ENCODE assay signal across 21 cellular contexts in genomic region chr1:112997781-112998180, GRCh38. TPM values are rescaled to one million over a fixed set of nuclear protein-coding genes. Genes with fewer than 3 reads are reported as not detected.
DNase-seq lines count a peak whose midpoint lies in the region; ATAC-seq, FAIRE-seq and TF ChIP-seq lines count a peak whose summit lies in the region.
"Had no signal": no experiment of that assay in that cellular context is flagged by ENCODE, and none has a peak within 500 bp of the region (broad histone marks: within the 10 kb centered on the region; RNA-seq: fewer than 3 reads in every experiment).

No MANE protein-coding gene starts in this region.

- H3K4me1 ChIP-seq in right atrium auricular region (peaks cover 0 to 41% of the 10 kb centered on the region in 2 donors), psoas muscle (peaks cover 54% of the 10 kb centered on the region), HepG2 (ENCODE audit: insufficient read depth, low read length) (peaks cover 17% of the 10 kb centered on the region)
- H3K4me1 ChIP-seq: A549, colonic mucosa had no signal

- in situ Hi-C loops in HepG2 (cut with HindIII; ENCODE audit: extremely low pct_ligation_motif_present, low pct_unique_long_range_greater_than_20kb) (no loop called here), ACHN (cut with HindIII; ENCODE audit: low pct_ligation_motif_present, low pct_unique_long_range_greater_than_20kb, low sequenced_read_pairs) (no loop called here)

- no peak for FAIRE-seq in HepG2 (lab: Jason Lieb, UNC)
- FAIRE-seq: A549 had no signal

- no peak overlapping the region for H3K9ac ChIP-seq in HepG2 (ENCODE audit: insufficient read depth, low read depth, low read length)
- H3K9ac ChIP-seq: SK-N-SH had no signal

- no peaks in the 10 kb centered on the region for H3K79me2 ChIP-seq in HepG2 (ENCODE audit: insufficient read depth, low read length)

- H3K27ac ChIP-seq in right atrium auricular region (peak overlapping the region; percentile 62 to 85), psoas muscle (peak overlapping the region; percentile 81), HepG2 (ENCODE audit: extremely low read length, insufficient read depth, low read length) (no peak overlapping the region)
- H3K27ac ChIP-seq: A549, colonic mucosa had no signal

- H3K4me1 Mint-ChIP-seq in chondrocyte (ENCODE audit: low read depth) (peaks cover 27% of the 10 kb centered on the region), progenitor cell of endocrine pancreas (ENCODE audit: low read depth) (peaks cover 2% of the 10 kb centered on the region)
- H3K4me1 Mint-ChIP-seq: stimulated activated memory B cell treated with anti-CD40 and anti-IgM and Interleukin-4, amounts not matched to agents 10 μg/mL and 1 μg/mL and 100 μg/mL, for 72 hours had no signal

- H3K27ac Mint-ChIP-seq in chondrocyte (ENCODE audit: unreplicated experiment) = peak overlapping the region; percentile 39
- H3K27ac Mint-ChIP-seq in progenitor cell of endocrine pancreas = no peak overlapping the region
- H3K27ac Mint-ChIP-seq: CD14-positive monocyte; stimulated activated memory B cell treated with anti-CD40 and anti-IgM and Interleukin-4, amounts not matched to agents 10 μg/mL and 1 μg/mL and 100 μg/mL, for 72 hours; type B pancreatic cell had no signal

- no peaks in the 10 kb centered on the region for H3K36me3 ChIP-seq in right atrium auricular region
- no peaks in the 10 kb centered on the region for H3K36me3 ChIP-seq in psoas muscle (ENCODE audit: insufficient read depth in 1 of 2, low read depth in 1 of 2)
- peaks cover 0 to 4% of the 10 kb centered on the region in 2 experiments; a peak in 2 of 5 replicates for H3K36me3 ChIP-seq in HepG2 (replicated peaks in 1 of 2; ENCODE audit: control insufficient read depth in 1 of 2, insufficient read depth in 2 of 2, low read length in 2 of 2)
- H3K36me3 ChIP-seq: colonic mucosa had no signal

- H3K4me3 ChIP-seq in right atrium auricular region (no peak overlapping the region), psoas muscle (no peak overlapping the region), HepG2 (replicated peaks in 1 of 3; ENCODE audit: insufficient read depth in 1 of 3, low read depth in 2 of 3, low read length in 3 of 3) (no peak overlapping the region)
- H3K4me3 ChIP-seq: A549, colonic mucosa had no signal

- H3K27me3 Mint-ChIP-seq in chondrocyte (ENCODE audit: low read depth) (no peaks in the 10 kb centered on the region), progenitor cell of endocrine pancreas (no peaks in the 10 kb centered on the region)
- H3K27me3 Mint-ChIP-seq: naive thymus-derived CD4-positive, alpha-beta T cell; stimulated activated memory B cell treated with anti-CD40 and anti-IgM and Interleukin-4, amounts not matched to agents 10 μg/mL and 1 μg/mL and 100 μg/mL, for 72 hours; type B pancreatic cell had no signal

- no peak for TF ChIP-seq EP300 in HepG2 (IDR thresholded peaks at IDR 0.05; ENCODE audit: low read depth in 2 of 2, low read length in 2 of 2)
- TF ChIP-seq EP300 in HepG2 (CRISPR knock-in tag; IDR thresholded peaks at IDR 0.05; ENCODE audit: borderline replicate concordance) = no peak

- H4K20me1 ChIP-seq in HepG2 (ENCODE audit: insufficient read depth, low read length) = no peaks in the 10 kb centered on the region

- H3K9me3 Mint-ChIP-seq in chondrocyte (ENCODE audit: low read depth) (no peaks in the 10 kb centered on the region), progenitor cell of endocrine pancreas (ENCODE audit: low read depth) (no peaks in the 10 kb centered on the region)
- H3K9me3 Mint-ChIP-seq: naive thymus-derived CD4-positive, alpha-beta T cell; stimulated activated memory B cell treated with anti-CD40 and anti-IgM and Interleukin-4, amounts not matched to agents 10 μg/mL and 1 μg/mL and 100 μg/mL, for 72 hours; type B pancreatic cell had no signal

- TF ChIP-seq POLR2A in HepG2 (IDR thresholded peaks at IDR 0.05; ENCODE audit: insufficient read depth in 1 of 2, low read depth in 2 of 2, low read length in 2 of 2) = no peak

- no peak overlapping the region for H2AFZ ChIP-seq in HepG2 (ENCODE audit: low read length)

- TF ChIP-seq RAD21 in HepG2 (CRISPR knock-in tag; IDR thresholded peaks at IDR 0.05) = no peak

- WGBS in psoas muscle, 3 donors = 41 to 69% (median 45%) methylated on average over 2 of the region's 2 CpGs
- 86% methylated on average over 1 of the region's 2 CpGs for WGBS in HepG2 (ENCODE audit: low lambda C conversion rate)

- no peak overlapping the region for H3K4me2 ChIP-seq in HepG2 (ENCODE audit: low read depth, low read length)
- H3K4me2 ChIP-seq: A549, SK-N-SH had no signal

- POLR2A ChIA-PET in HepG2 (lab: Yijun Ruan, JAX) = interaction anchor here (1.7 kb wide), 1 partner anchor 42 kb away, joined by 5 read pairs; the partner anchor contains the start of gene SLC16A1

- H3K4me3 Mint-ChIP-seq in chondrocyte (ENCODE audit: unreplicated experiment) = no peak overlapping the region
- no peak overlapping the region for H3K4me3 Mint-ChIP-seq in progenitor cell of endocrine pancreas (ENCODE audit: low read depth)
- H3K4me3 Mint-ChIP-seq: CD14-positive monocyte; naive thymus-derived CD4-positive, alpha-beta T cell; stimulated activated memory B cell treated with anti-CD40 and anti-IgM and Interleukin-4, amounts not matched to agents 10 μg/mL and 1 μg/mL and 100 μg/mL, for 72 hours; type B pancreatic cell had no signal

- no peaks in the 10 kb centered on the region for H3K27me3 ChIP-seq in right atrium auricular region
- no peaks in the 10 kb centered on the region for H3K27me3 ChIP-seq in psoas muscle (ENCODE audit: insufficient read depth in 3 of 3, low read length in 2 of 3)
- H3K27me3 ChIP-seq in HepG2 (ENCODE audit: control insufficient read depth in 1 of 2, insufficient read depth in 2 of 2, low read length in 2 of 2) = no peaks in the 10 kb centered on the region
- H3K27me3 ChIP-seq: colonic mucosa had no signal

- peak; percentile 20 for DNase-seq in EH (ENCODE audit: low read depth)
- no peak for DNase-seq in chondrocyte (ENCODE audit: low spot score)
- DNase-seq in right atrium auricular region (ENCODE audit: low spot score) = no peak
- no peak for DNase-seq in psoas muscle
- DNase-seq in cerebellar nuclear complex (lab: John Stamatoyannopoulos, UW) = no peak
- DNase-seq in progenitor cell of endocrine pancreas (ENCODE audit: low spot score, unreplicated experiment) = no peak
- DNase-seq in HepG2 (ENCODE audit: low spot score) = no peak
- no peak for DNase-seq in ACHN
- DNase-seq: activated CD4-positive, alpha-beta T cell treated with anti-CD3 and anti-CD28 coated beads for 1 hour; amniotic stem cell; colonic mucosa; DMS 273 treated with DMSO at 0.1 percent for 48 hours; foreskin melanocyte; naive thymus-derived CD4-positive, alpha-beta T cell; NCI-H1417 treated with DMSO at 0.1 percent for 48 hours; NCI-H2171 treated with DMSO at 0.1 percent for 48 hours; SK-N-SH had no signal

- intact Hi-C loops in psoas muscle (cut with DNase I) (loop anchor here (2.0 to 5.0 kb wide), 2 partner anchors 40 to 43 kb away; partner anchors contain the start of gene SLC16A1 (in 1 of the 2)), HepG2 (cut with micrococcal nuclease; ENCODE audit: unreplicated experiment) (no loop called here)

- no peak for TF ChIP-seq CTCF in chondrocyte (IDR thresholded peaks at IDR 0.05)
- no peak for TF ChIP-seq CTCF in right atrium auricular region (IDR thresholded peaks at IDR 0.05)
- no peak for TF ChIP-seq CTCF in psoas muscle (IDR thresholded peaks at IDR 0.05)
- no peak for TF ChIP-seq CTCF in progenitor cell of endocrine pancreas (IDR thresholded peaks at IDR 0.05; ENCODE audit: unreplicated experiment)
- TF ChIP-seq CTCF in HepG2 (CRISPR knock-in tag; IDR thresholded peaks at IDR 0.05) = no peak

- no TSS peak for BruUV-seq in HepG2 (replicated peaks; lab: Mats Ljungman, UMichigan)

- ATAC-seq in psoas muscle (peak; percentile 47 to 64 (median 60)), HepG2 (no peak)
- ATAC-seq: A549; naive thymus-derived CD4-positive, alpha-beta T cell; stimulated activated memory B cell treated with anti-CD40 and anti-IgM and Interleukin-4, amounts not matched to agents 10 μg/mL and 1 μg/mL and 100 μg/mL, for 72 hours had no signal

- H3K9me3 ChIP-seq in right atrium auricular region (no peaks in the 10 kb centered on the region), psoas muscle (no peaks in the 10 kb centered on the region), HepG2 (ENCODE audit: low read length) (no peaks in the 10 kb centered on the region)
- H3K9me3 ChIP-seq: A549, colonic mucosa, SK-N-SH had no signal

- CTCF ChIA-PET in HepG2 (lab: Yijun Ruan, JAX; ENCODE audit: low intra/inter-chr PET ratio, low total read pairs) = no interaction called here

- H3K36me3 Mint-ChIP-seq in chondrocyte (ENCODE audit: low read depth) = no peaks in the 10 kb centered on the region
- H3K36me3 Mint-ChIP-seq in progenitor cell of endocrine pancreas (ENCODE audit: insufficient read depth) = no peaks in the 10 kb centered on the region

RNA-seq across cellular contexts. Expression of gene SLC16A1, which starts 41.8 kb away (rescaled TPM):
- total RNA-seq in chondrocyte = 58.1 to 68.1 TPM (median 63.1 TPM) in 3 replicates
- total RNA-seq in right atrium auricular region = 10 to 100 TPM; 69.0 to 88.3 TPM
- total RNA-seq in psoas muscle = 10 to 100 TPM; 42.3 to 78.9 (median 53.3) TPM
- 10 to 100 TPM; 23.9 to 52.8 (median 30.2) TPM for polyA plus RNA-seq in psoas muscle
- total RNA-seq in progenitor cell of endocrine pancreas = 62.7 and 65.0 TPM in 2 replicates
- 67.0 and 106 TPM in 2 replicates for total RNA-seq in HepG2 (2016; rRNA removed; fragmentation: Illumina TruSeq; extraction: Trizol)
- total RNA-seq in HepG2 (2016; cell fraction: cytosol; rRNA removed; fragmentation: Illumina TruSeq; extraction: Trizol; ENCODE audit: low read depth) = 5.3 and 6.0 TPM in 2 replicates
- 65.8 and 105 TPM in 2 replicates for total RNA-seq in HepG2 (2016; cell fraction: insoluble cytoplasmic fraction; rRNA removed; fragmentation: Illumina TruSeq; extraction: Trizol)
- total RNA-seq in HepG2 (2016; cell fraction: membrane; rRNA removed; fragmentation: Illumina TruSeq; extraction: Trizol) = 15.3 and 18.4 TPM in 2 replicates
- total RNA-seq in HepG2 (2016; cell fraction: nucleus; rRNA removed; fragmentation: Illumina TruSeq; extraction: Trizol) = 102 and 125 TPM in 2 replicates
- 135 and 142 TPM in 2 replicates for polyA plus RNA-seq in HepG2 (2011; rRNA removed)
- 110 and 155 TPM in 2 replicates for polyA plus RNA-seq in HepG2 (2011; cell fraction: cytosol; rRNA removed)
- 50.4 and 50.5 TPM in 2 replicates for polyA plus RNA-seq in HepG2 (2011; cell fraction: nucleus; rRNA removed)
- polyA plus RNA-seq in HepG2 (2012) = 134 and 147 TPM in 2 replicates
- polyA plus RNA-seq in HepG2 (2016; cell fraction: cytosol; fragmentation: Illumina TruSeq; extraction: Trizol; ENCODE audit: low read depth) = 3.0 and 3.3 TPM in 2 replicates
- 49.1 and 53.6 TPM in 2 replicates for polyA plus RNA-seq in HepG2 (2016; cell fraction: insoluble cytoplasmic fraction; fragmentation: Illumina TruSeq; extraction: Trizol; ENCODE audit: low read depth)
- polyA plus RNA-seq in HepG2 (2016; cell fraction: membrane; fragmentation: Illumina TruSeq; extraction: Trizol; ENCODE audit: low read depth) = 8.1 and 9.3 TPM in 2 replicates
- 109 and 119 TPM in 2 replicates for polyA plus RNA-seq in HepG2 (2016; cell fraction: nucleus; fragmentation: Illumina TruSeq; extraction: Trizol; ENCODE audit: insufficient read depth, low read depth)
- polyA minus RNA-seq in HepG2 (2011; rRNA and poly(A)+ RNA removed; ENCODE audit: low replicate concordance) = 467 and 535 TPM in 2 replicates
- 185 and 199 TPM in 2 replicates for polyA minus RNA-seq in HepG2 (2011; cell fraction: cytosol; rRNA and poly(A)+ RNA removed)
- 108 and 115 TPM in 2 replicates for polyA minus RNA-seq in HepG2 (2011; cell fraction: nucleus; rRNA and poly(A)+ RNA removed)
